ENCODE assay signal across 1 cellular context in the genomic region with DNA sequence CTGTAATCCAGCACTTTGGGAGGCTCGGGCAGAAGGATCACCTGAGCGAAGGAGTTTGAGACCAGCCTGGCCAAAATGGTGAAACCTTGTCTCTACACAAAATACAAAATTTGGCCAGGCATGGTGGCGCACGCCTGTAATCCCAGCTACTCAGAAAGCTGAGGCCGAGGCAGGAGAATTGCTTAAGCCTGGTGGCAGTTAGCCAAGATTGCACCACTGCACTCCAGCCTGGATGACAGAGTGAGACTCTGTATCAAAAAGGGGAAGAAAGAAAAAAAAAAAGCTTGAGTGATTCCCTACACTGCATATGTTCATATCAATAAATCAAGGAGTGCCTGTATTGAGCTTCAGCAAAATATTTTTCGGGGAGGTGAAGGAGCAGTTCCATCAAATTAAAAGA.
TF ChIP-seq lines count a peak whose summit lies in the region.

No MANE protein-coding gene starts in this region.

TF ChIP-seq in K562, 482 proteins besides CTCF, POLR2A, EP300 and RAD21 (continued from another document and continues in another):
- TF ChIP-seq, protein P1, sequence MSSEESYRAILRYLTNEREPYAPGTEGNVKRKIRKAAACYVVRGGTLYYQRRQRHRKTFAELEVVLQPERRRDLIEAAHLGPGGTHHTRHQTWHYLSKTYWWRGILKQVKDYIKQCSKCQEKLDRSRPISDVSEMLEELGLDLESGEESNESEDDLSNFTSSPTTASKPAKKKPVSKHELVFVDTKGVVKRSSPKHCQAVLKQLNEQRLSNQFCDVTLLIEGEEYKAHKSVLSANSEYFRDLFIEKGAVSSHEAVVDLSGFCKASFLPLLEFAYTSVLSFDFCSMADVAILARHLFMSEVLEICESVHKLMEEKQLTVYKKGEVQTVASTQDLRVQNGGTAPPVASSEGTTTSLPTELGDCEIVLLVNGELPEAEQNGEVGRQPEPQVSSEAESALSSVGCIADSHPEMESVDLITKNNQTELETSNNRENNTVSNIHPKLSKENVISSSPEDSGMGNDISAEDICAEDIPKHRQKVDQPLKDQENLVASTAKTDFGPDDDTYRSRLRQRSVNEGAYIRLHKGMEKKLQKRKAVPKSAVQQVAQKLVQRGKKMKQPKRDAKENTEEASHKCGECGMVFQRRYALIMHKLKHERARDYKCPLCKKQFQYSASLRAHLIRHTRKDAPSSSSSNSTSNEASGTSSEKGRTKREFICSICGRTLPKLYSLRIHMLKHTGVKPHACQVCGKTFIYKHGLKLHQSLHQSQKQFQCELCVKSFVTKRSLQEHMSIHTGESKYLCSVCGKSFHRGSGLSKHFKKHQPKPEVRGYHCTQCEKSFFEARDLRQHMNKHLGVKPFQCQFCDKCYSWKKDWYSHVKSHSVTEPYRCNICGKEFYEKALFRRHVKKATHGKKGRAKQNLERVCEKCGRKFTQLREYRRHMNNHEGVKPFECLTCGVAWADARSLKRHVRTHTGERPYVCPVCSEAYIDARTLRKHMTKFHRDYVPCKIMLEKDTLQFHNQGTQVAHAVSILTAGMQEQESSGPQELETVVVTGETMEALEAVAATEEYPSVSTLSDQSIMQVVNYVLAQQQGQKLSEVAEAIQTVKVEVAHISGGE (CRISPR knock-in tag; IDR thresholded peaks at IDR 0.05), result no peak
- TF ChIP-seq ZNF384 (IDR thresholded peaks at IDR 0.05; ENCODE audit: low read depth, low read length) (peak; percentile 75), ETV6 (IDR thresholded peaks at IDR 0.05; ENCODE audit: borderline replicate concordance in 1 of 2, low read depth in 2 of 2, low read length in 1 of 2) (no peak), ETV6 (CRISPR knock-in tag; IDR thresholded peaks at IDR 0.05; ENCODE audit: borderline replicate concordance) (no peak), USF1 (CRISPR knock-in tag; IDR thresholded peaks at IDR 0.05) (no peak), FOSL1 (tag; conservative IDR thresholded peaks at IDR 0.05) (0 out of 2 replicates have a peak, but pooled peaks have one; percentile 19), CEBPG (CRISPR knock-in tag; IDR thresholded peaks at IDR 0.05) (peak; percentile 78), CEBPG (tag; conservative IDR thresholded peaks at IDR 0.05 in 1 of 2, IDR thresholded peaks at IDR 0.05 in 1 of 2) (peak; percentile 70 to 90), MCM2 (IDR thresholded peaks at IDR 0.05; ENCODE audit: low read depth) (no peak), CTBP1 (IDR thresholded peaks at IDR 0.05; ENCODE audit: borderline replicate concordance) (peak; percentile 23; the same call in 1 of the 2 replicates), FOXA1 (IDR thresholded peaks at IDR 0.05; ENCODE audit: borderline replicate concordance) (no peak), BRF1 (IDR thresholded peaks at IDR 0.05; ENCODE audit: borderline replicate concordance, extremely low read depth, insufficient read length) (no peak), RBM34 (IDR thresholded peaks at IDR 0.05; ENCODE audit: borderline replicate concordance, insufficient read depth, low read length) (no peak), MED1 (CRISPR knock-in tag; IDR thresholded peaks at IDR 0.05; ENCODE audit: borderline replicate concordance) (no peak), ATF1 (CRISPR knock-in tag; IDR thresholded peaks at IDR 0.05) (no peak), ATF1 (tag; IDR thresholded peaks at IDR 0.05) (no peak), XRCC5 (IDR thresholded peaks at IDR 0.05; ENCODE audit: low read depth, low read length) (no peak), ZMIZ1 (IDR thresholded peaks at IDR 0.05; ENCODE audit: low read depth in 2 of 2, low read length in 2 of 2) (no peak), PBX2 (CRISPR knock-in tag; IDR thresholded peaks at IDR 0.05; ENCODE audit: low read depth) (no peak), PBX2 (tag; conservative IDR thresholded peaks at IDR 0.05; ENCODE audit: low read depth) (peak; percentile 37; the same call in 1 of the 2 replicates), POLR2AphosphoS5 (IDR thresholded peaks at IDR 0.05; ENCODE audit: control insufficient read depth, insufficient read depth, low read depth, low read length) (no peak), KDM4B (IDR thresholded peaks at IDR 0.05; ENCODE audit: borderline replicate concordance in 2 of 2, low read depth in 1 of 2) (no peak), MAFG (tag; conservative IDR thresholded peaks at IDR 0.05) (no peak), SMARCA5 (IDR thresholded peaks at IDR 0.05) (no peak), SMAD1 (IDR thresholded peaks at IDR 0.05; ENCODE audit: low read depth, low read length, partially characterized antibody) (no peak), ZNF507 (tag; conservative IDR thresholded peaks at IDR 0.05) (no peak), HOXB6 (CRISPR knock-in tag; IDR thresholded peaks at IDR 0.05; ENCODE audit: borderline replicate concordance) (no peak), ZBTB2 (IDR thresholded peaks at IDR 0.05) (no peak), MEF2D (tag; conservative IDR thresholded peaks at IDR 0.05; ENCODE audit: low read depth) (no peak), RBM39 (optimal IDR thresholded peaks at IDR 0.05; ENCODE audit: low read depth, low read length) (no peak), XRCC4 (IDR thresholded peaks at IDR 0.05; ENCODE audit: extremely low read depth, insufficient read depth, insufficient read length) (no peak)
- TF ChIP-seq, protein P2, sequence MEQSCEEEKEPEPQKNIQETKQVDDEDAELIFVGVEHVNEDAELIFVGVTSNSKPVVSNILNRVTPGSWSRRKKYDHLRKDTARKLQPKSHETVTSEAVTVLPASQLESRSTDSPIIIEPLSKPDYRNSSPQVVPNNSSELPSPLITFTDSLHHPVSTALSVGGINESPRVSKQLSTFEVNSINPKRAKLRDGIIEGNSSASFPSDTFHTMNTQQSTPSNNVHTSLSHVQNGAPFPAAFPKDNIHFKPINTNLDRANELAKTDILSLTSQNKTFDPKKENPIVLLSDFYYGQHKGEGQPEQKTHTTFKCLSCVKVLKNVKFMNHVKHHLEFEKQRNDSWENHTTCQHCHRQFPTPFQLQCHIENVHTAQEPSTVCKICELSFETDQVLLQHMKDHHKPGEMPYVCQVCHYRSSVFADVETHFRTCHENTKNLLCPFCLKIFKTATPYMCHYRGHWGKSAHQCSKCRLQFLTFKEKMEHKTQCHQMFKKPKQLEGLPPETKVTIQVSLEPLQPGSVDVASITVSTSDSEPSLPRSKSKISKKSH (CRISPR knock-in tag; IDR thresholded peaks at IDR 0.05), result no peak
